Comparison of ENCODE assay signal across 24 cellular contexts in the genomic region with DNA sequence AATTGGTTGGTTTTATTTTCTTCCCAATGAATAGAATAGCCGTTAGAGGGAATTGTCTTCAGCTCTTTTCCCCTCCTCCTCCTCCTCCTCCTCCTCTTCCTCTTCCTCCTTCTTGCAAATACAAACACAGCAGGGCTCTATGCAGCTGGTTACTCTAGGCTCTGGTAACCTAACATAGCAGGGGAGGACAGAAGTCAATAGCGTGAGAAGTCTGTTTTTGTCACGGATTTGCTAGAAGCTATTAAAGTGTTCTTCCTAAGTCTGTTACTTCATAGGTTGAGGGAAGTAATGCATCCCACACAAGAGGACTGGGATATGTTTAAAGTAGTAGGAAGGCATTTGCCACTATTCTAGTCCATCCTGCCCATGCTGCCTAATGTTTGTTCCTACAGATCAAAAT.
DNase-seq lines count a peak whose midpoint lies in the region; ATAC-seq and TF ChIP-seq lines count a peak whose summit lies in the region.
"Had no signal": no experiment of that assay in that cellular context is flagged by ENCODE, and none has a peak within 500 bp of the region (broad histone marks: within the 10 kb centered on the region; RNA-seq: fewer than 3 reads in every experiment).

No MANE protein-coding gene starts in this region.

- ATAC-seq in GM21360 (IDR thresholded peaks at IDR 0.05; ENCODE audit: unreplicated experiment): no peak
- no peak for ATAC-seq in GM19463 (IDR thresholded peaks at IDR 0.05; ENCODE audit: unreplicated experiment)
- ATAC-seq: activated T-cell treated with anti-CD3 and anti-CD28 coated beads, Interleukin-2, amount 50 U/mL, for 72 hours; PC-3 had no signal

- H3K27me3 Mint-ChIP-seq in immature natural killer cell (ENCODE audit: low read depth in 3 of 3): peaks cover 0 to 1% (median 0%) of the 10 kb centered on the region in 3 donors
- H3K27me3 Mint-ChIP-seq: activated naive CD8-positive, alpha-beta T cell had no signal

- H3K4me3 ChIP-seq in GM23248 (peak overlapping the region; percentile 44; the same call in 1 of the 2 replicates), fibroblast of lung (replicated peaks in 1 of 4; ENCODE audit: control extremely low read depth in 1 of 4, insufficient read depth in 1 of 4, low read depth in 3 of 4, low read length in 4 of 4) (no peak overlapping the region), rectal smooth muscle tissue (ENCODE audit: low read length) (no peak overlapping the region), breast epithelium (no peak overlapping the region)
- H3K4me3 ChIP-seq: cardiac muscle cell, mucosa of descending colon, sigmoid colon, SK-N-MC had no signal

- TF ChIP-seq CTCF in fibroblast of lung (conservative IDR thresholded peaks at IDR 0.05 in 1 of 2, IDR thresholded peaks at IDR 0.05 in 1 of 2; ENCODE audit: low read depth in 1 of 2, low read length in 2 of 2): no peak
- TF ChIP-seq CTCF in breast epithelium (IDR thresholded peaks at IDR 0.05): no peak

- H3K4me3 Mint-ChIP-seq in immature natural killer cell: no peak overlapping the region
- H3K4me3 Mint-ChIP-seq: activated naive CD8-positive, alpha-beta T cell; activated T-cell treated with anti-CD3 and anti-CD28 coated beads, Interleukin-2, amount 50 U/mL, for 72 hours had no signal

- no peaks in the 10 kb centered on the region for H3K9me2 ChIP-seq in GM23248 (ENCODE audit: insufficient read depth)

- 70 to 71% methylated on average over 3 of the region's 3 CpGs for WGBS in GM23248 (ENCODE audit: low coverage in 1 of 2, low lambda C conversion rate in 2 of 2, missing lambda C conversion rate in 2 of 2), 2 experiments

- H3K9me3 Mint-ChIP-seq in immature natural killer cell: no peaks in the 10 kb centered on the region

- peak overlapping the region in 1 of 6 donors; percentile 36 for H3K27ac Mint-ChIP-seq in immature natural killer cell
- H3K27ac Mint-ChIP-seq: activated naive CD8-positive, alpha-beta T cell; activated T-cell treated with anti-CD3 and anti-CD28 coated beads, Interleukin-2, amount 50 U/mL, for 72 hours had no signal

- H3K36me3 Mint-ChIP-seq in immature natural killer cell: peaks cover 0 to 8% (median 0%) of the 10 kb centered on the region in 3 donors

- DNase-seq in GM23248 (no peak), MV-4-11 (lab: John Stamatoyannopoulos, UW) (peak; percentile 79), fibroblast of lung (ENCODE audit: low read depth in 2 of 2) (no peak), breast epithelium (ENCODE audit: low spot score in 2 of 2) (no peak), immature natural killer cell (no peak)
- DNase-seq: activated CD4-positive, alpha-beta T cell treated with anti-CD3 and anti-CD28 coated beads, Interleukin-2, amount 50 U/mL, for 48 hours; activated T-cell treated with anti-CD3 and anti-CD28 coated beads, Interleukin-2, amount 50 U/mL, for 72 hours; Caco-2; effector CD8-positive, alpha-beta T cell; hippocampal formation; kidney glomerular epithelial cell; mucosa of descending colon; NCI-H1092 treated with DMSO at 0.1 percent for 48 hours; NCI-H526 treated with DMSO at 0.1 percent for 48 hours; occipital lobe; PC-3; sigmoid colon; stimulated activated CD4-positive, alpha-beta T cell treated with anti-CD3 and anti-CD28 coated beads, Interleukin-4, amount 100 ng/mL, for 1 hour had no signal

- H3K9me3 ChIP-seq in GM23248 (ENCODE audit: low read depth): no peaks in the 10 kb centered on the region
- no peaks in the 10 kb centered on the region for H3K9me3 ChIP-seq in fibroblast of lung (ENCODE audit: control insufficient read depth, insufficient read depth, low read depth, low read length)
- H3K9me3 ChIP-seq in breast epithelium: no peaks in the 10 kb centered on the region
- H3K9me3 ChIP-seq: Caco-2, mucosa of descending colon, sigmoid colon had no signal

- H2AFZ ChIP-seq in GM23248 (no peak overlapping the region), fibroblast of lung (ENCODE audit: low read length) (no peak overlapping the region)

- peak overlapping the region; percentile 68 for H3K4me2 ChIP-seq in GM23248 (ENCODE audit: unreplicated experiment)
- no peak overlapping the region for H3K4me2 ChIP-seq in fibroblast of lung (ENCODE audit: extremely low read depth, insufficient read depth, low read length)

- H3F3A ChIP-seq in GM23248 (ENCODE audit: insufficient read depth): peaks cover 35% of the 10 kb centered on the region

- no peaks in the 10 kb centered on the region for H4K20me1 ChIP-seq in GM23248 (ENCODE audit: insufficient read depth)
- no peaks in the 10 kb centered on the region for H4K20me1 ChIP-seq in fibroblast of lung (ENCODE audit: control insufficient read depth, extremely low read depth, insufficient read depth, low read length)

- no peak for TF ChIP-seq POLR2A in breast epithelium (IDR thresholded peaks at IDR 0.05)

- peaks cover 0 to 8% of the 10 kb centered on the region in 2 donors for H3K4me1 Mint-ChIP-seq in immature natural killer cell

- intact Hi-C loops in breast epithelium (cut with DNase I; ENCODE audit: low total_unique reads): no loop called here

- peaks cover 18% of the 10 kb centered on the region for H3K79me2 ChIP-seq in GM23248 (ENCODE audit: insufficient read depth)
- H3K79me2 ChIP-seq in fibroblast of lung (ENCODE audit: control insufficient read depth, insufficient read depth, low read length): no peaks in the 10 kb centered on the region

- H3K27me3 ChIP-seq in GM23248 (replicated peaks; ENCODE audit: insufficient read depth) (no peaks in the 10 kb centered on the region), fibroblast of lung (ENCODE audit: control insufficient read depth, insufficient read depth, low read length) (no peaks in the 10 kb centered on the region), rectal smooth muscle tissue (ENCODE audit: control insufficient read depth, insufficient read depth, low read length) (no peaks in the 10 kb centered on the region), breast epithelium (no peaks in the 10 kb centered on the region)
- H3K27me3 ChIP-seq: cardiac muscle cell, sigmoid colon had no signal

- H3K9ac ChIP-seq in GM23248 (peak overlapping the region; percentile 42), fibroblast of lung (ENCODE audit: insufficient read depth, low read length) (no peak overlapping the region), rectal smooth muscle tissue (ENCODE audit: low read length) (no peak overlapping the region)

- peaks cover 35% of the 10 kb centered on the region for H3K4me1 ChIP-seq in GM23248 (ENCODE audit: insufficient read depth)
- peaks cover 5% of the 10 kb centered on the region for H3K4me1 ChIP-seq in fibroblast of lung (ENCODE audit: control insufficient read depth, extremely low read depth, insufficient read depth, low read length)
- peaks cover 8% of the 10 kb centered on the region for H3K4me1 ChIP-seq in rectal smooth muscle tissue (ENCODE audit: control insufficient read depth, insufficient read depth, low read length)
- H3K4me1 ChIP-seq in breast epithelium: no peaks in the 10 kb centered on the region
- H3K4me1 ChIP-seq: Caco-2 had no signal

- in situ Hi-C loops in GM23248 (cut with MboI): no loop called here

- no peaks in the 10 kb centered on the region for H3K36me3 ChIP-seq in GM23248 (ENCODE audit: low read depth)
- no peaks in the 10 kb centered on the region for H3K36me3 ChIP-seq in fibroblast of lung (ENCODE audit: control insufficient read depth, insufficient read depth, low read length)
- no peaks in the 10 kb centered on the region for H3K36me3 ChIP-seq in rectal smooth muscle tissue (ENCODE audit: control insufficient read depth, insufficient read depth, low read length)
- no peaks in the 10 kb centered on the region for H3K36me3 ChIP-seq in breast epithelium
- H3K36me3 ChIP-seq: cardiac muscle cell had no signal

- H3K27ac ChIP-seq in GM23248 (peak overlapping the region; percentile 81), fibroblast of lung (ENCODE audit: insufficient read depth, low read length) (peak overlapping the region; percentile 49), rectal smooth muscle tissue (ENCODE audit: low read depth, low read length) (peak overlapping the region; percentile 23), breast epithelium (no peak overlapping the region)
- H3K27ac ChIP-seq: cardiac muscle cell, SK-N-MC had no signal

Comparison
In these comparisons a context has a peak if more than half of its experiments do, and no peak if none do; other contexts are left out.
1. H3K27ac ChIP-seq: peak in GM23248 (single experiment), fibroblast of lung (single experiment) and rectal smooth muscle tissue (single experiment); none in breast epithelium (0 of 2).